12 cellular contexts compared by ENCODE assay signal in genomic region chr21:33940164-33940563, GRCh38. TPM values are rescaled to one million over a fixed set of nuclear protein-coding genes. Genes with fewer than 3 reads are reported as not detected.
DNase-seq lines count a peak whose midpoint lies in the region; ATAC-seq, FAIRE-seq and TF ChIP-seq lines count a peak whose summit lies in the region.
"Had no signal": no experiment of that assay in that cellular context is flagged by ENCODE, and none has a peak within 500 bp of the region (broad histone marks: within the 10 kb centered on the region; RNA-seq: fewer than 3 reads in every experiment).

No MANE protein-coding gene starts in this region.

- no peak overlapping the region for H3K4me3 Mint-ChIP-seq in activated naive CD8-positive, alpha-beta T cell
- H3K4me3 Mint-ChIP-seq: B cell, H9 had no signal

- no peak overlapping the region for H2AFZ ChIP-seq in Karpas-422 (ENCODE audit: low read length)

- no peak for FAIRE-seq in A549 (lab: Jason Lieb, UNC)

- H3K27me3 Mint-ChIP-seq in activated naive CD8-positive, alpha-beta T cell = no peaks in the 10 kb centered on the region
- H3K27me3 Mint-ChIP-seq: B cell had no signal

- H3K4me2 ChIP-seq in A549 (no peak overlapping the region), Karpas-422 (ENCODE audit: low read depth, low read length, poor library complexity, severe bottlenecking) (no peak overlapping the region)

- no peaks in the 10 kb centered on the region for H3K9me3 ChIP-seq in A549
- H3K9me3 ChIP-seq in HEK293 (ENCODE audit: control insufficient read depth, insufficient read depth, low read depth, low read length) = no peaks in the 10 kb centered on the region
- H3K9me3 ChIP-seq in Karpas-422 (ENCODE audit: low read length) = no peaks in the 10 kb centered on the region
- H3K9me3 ChIP-seq in suprapubic skin = no peaks in the 10 kb centered on the region

- no peak for TF ChIP-seq RAD21 in A549 (conservative IDR thresholded peaks at IDR 0.05 in 1 of 2, IDR thresholded peaks at IDR 0.05 in 1 of 2)

- no peaks in the 10 kb centered on the region for H4K20me1 ChIP-seq in Karpas-422 (ENCODE audit: insufficient read depth, low read depth, low read length)

- DNase-seq in A549 (ENCODE audit: low read depth in 1 of 2, low spot score in 1 of 2) (no peak), iris pigment epithelial cell (ENCODE audit: low read depth) (peak; percentile 70), GM13976 (ENCODE audit: low spot score) (no peak), Karpas-422 (no peak), suprapubic skin (ENCODE audit: low spot score in 2 of 2) (no peak), SHP77 (lab: John Stamatoyannopoulos, UW) (no peak)
- DNase-seq: H9, NCI-H1105 had no signal

- H3K4me1 ChIP-seq in A549 (no peaks in the 10 kb centered on the region), HEK293 (ENCODE audit: control insufficient read depth, insufficient read depth, low read length) (no peaks in the 10 kb centered on the region), Karpas-422 (ENCODE audit: low read length) (peaks cover 15% of the 10 kb centered on the region), suprapubic skin (peaks cover 17% of the 10 kb centered on the region)

- no peak overlapping the region for H3K9ac ChIP-seq in Karpas-422 (ENCODE audit: low read length)

- POLR2A ChIA-PET in A549 (lab: Yijun Ruan, JAX) = interaction anchor here (0.6 kb wide), 1 partner anchor 24 kb away, joined by 5 read pairs; no protein-coding TSS in a partner anchor
- POLR2A ChIA-PET in HEK293 (lab: Yijun Ruan, JAX) = interaction anchor here (0.6 kb wide), 1 partner anchor 395 kb away, joined by 5 read pairs; no protein-coding TSS in a partner anchor

- peaks cover 84% of the 10 kb centered on the region for H3K4me1 Mint-ChIP-seq in activated naive CD8-positive, alpha-beta T cell (ENCODE audit: low read depth)

- no peak for ATAC-seq in A549

- H3K36me3 Mint-ChIP-seq in activated naive CD8-positive, alpha-beta T cell = peaks cover 10% of the 10 kb centered on the region

- H3K9me3 Mint-ChIP-seq in activated naive CD8-positive, alpha-beta T cell (ENCODE audit: low read depth) = no peaks in the 10 kb centered on the region

- no peaks in the 10 kb centered on the region for H3K9me2 ChIP-seq in Karpas-422 (replicated peaks; ENCODE audit: insufficient read depth, low read length)

- in situ Hi-C loops in GM13976 (cut with MboI; ENCODE audit: low sequenced_read_pairs, unreplicated experiment) = no loop called here

- CTCF ChIA-PET in A549 (lab: Yijun Ruan, JAX) (interaction anchor here (0.6 to 1.8 kb wide), 4 partner anchors 16 to 427 kb away, joined by 3 to 9 read pairs (median 4); no protein-coding TSS in a partner anchor), HEK293 (lab: Yijun Ruan, JAX) (interaction anchor here (0.7 to 5.5 kb wide), 4 partner anchors 16 to 408 kb away, joined by 3 to 41 read pairs (median 5); no protein-coding TSS in a partner anchor)

- H3K27ac Mint-ChIP-seq in activated naive CD8-positive, alpha-beta T cell = peak overlapping the region; percentile 89
- H3K27ac Mint-ChIP-seq: B cell, H9 had no signal

- TF ChIP-seq CTCF in A549 (IDR thresholded peaks at IDR 0.05) (no peak), HEK293 (tag by site-specific recombination; IDR thresholded peaks at IDR 0.05) (no peak), GM13976 (IDR thresholded peaks at IDR 0.05; ENCODE audit: borderline replicate concordance, control extremely low read depth, extremely low read depth, insufficient read depth, missing control alignments) (no peak), suprapubic skin (IDR thresholded peaks at IDR 0.05) (no peak)

- H3K27ac ChIP-seq in A549 (no peak overlapping the region), HEK293 (ENCODE audit: extremely low read depth, low read depth, low read length) (no peak overlapping the region), Karpas-422 (ENCODE audit: low read length) (no peak overlapping the region), suprapubic skin (no peak overlapping the region)
- H3K27ac ChIP-seq: right atrium auricular region had no signal

- 94% methylated on average over 9 of the region's 9 CpGs for WGBS in A549 (ENCODE audit: missing lambda C conversion rate)
- 91% methylated on average over 9 of the region's 9 CpGs for WGBS in suprapubic skin

- no peak for TF ChIP-seq POLR2A in A549 (IDR thresholded peaks at IDR 0.05; ENCODE audit: low read length)
- no peak for TF ChIP-seq POLR2A in suprapubic skin (IDR thresholded peaks at IDR 0.05)

- H3K36me3 ChIP-seq in HEK293 (ENCODE audit: control insufficient read depth in 2 of 2, insufficient read depth in 1 of 2, low read length in 2 of 2) (peaks cover 0 to 13% of the 10 kb centered on the region in 2 experiments; a peak in 1 of 3 replicates), Karpas-422 (ENCODE audit: insufficient read depth, low read length) (no peaks in the 10 kb centered on the region), suprapubic skin (no peaks in the 10 kb centered on the region)
- H3K36me3 ChIP-seq: right atrium auricular region had no signal

- H3K27me3 ChIP-seq in Karpas-422 (ENCODE audit: low read length) = no peaks in the 10 kb centered on the region
- H3K27me3 ChIP-seq in suprapubic skin = no peaks in the 10 kb centered on the region
- H3K27me3 ChIP-seq: right atrium auricular region had no signal

- no peaks in the 10 kb centered on the region for H3K79me2 ChIP-seq in Karpas-422 (ENCODE audit: low read length)

- no peak overlapping the region for H3K4me3 ChIP-seq in A549
- H3K4me3 ChIP-seq in HEK293 (ENCODE audit: low read depth, low read length) = no peak overlapping the region
- no peak overlapping the region for H3K4me3 ChIP-seq in Karpas-422 (ENCODE audit: low read length)
- H3K4me3 ChIP-seq in suprapubic skin = no peak overlapping the region
- H3K4me3 ChIP-seq: right atrium auricular region had no signal

- TF ChIP-seq EP300 in A549 (IDR thresholded peaks at IDR 0.05) (no peak), suprapubic skin (IDR thresholded peaks at IDR 0.05) (no peak)

TF ChIP-seq in A549, 52 proteins besides CTCF, POLR2A, EP300 and RAD21:
- TF ChIP-seq CEBPB (IDR thresholded peaks at IDR 0.05) (no peak), CHD2 (IDR thresholded peaks at IDR 0.05; ENCODE audit: low read length, partially characterized antibody) (no peak), MAFK (IDR thresholded peaks at IDR 0.05; ENCODE audit: partially characterized antibody) (peak; percentile 86), GATA3 (IDR thresholded peaks at IDR 0.05; ENCODE audit: borderline replicate concordance) (no peak), BHLHE40 (IDR thresholded peaks at IDR 0.05; ENCODE audit: low read depth, low read length) (no peak), HMGXB4 (CRISPR knock-in tag; IDR thresholded peaks at IDR 0.05; ENCODE audit: borderline replicate concordance) (no peak)

TF ChIP-seq in HEK293, 187 proteins besides CTCF, POLR2A, EP300 and RAD21:
- TF ChIP-seq ZNF670 (tag by site-specific recombination; IDR thresholded peaks at IDR 0.05; ENCODE audit: low read depth) (no peak), ZNF26 (tag by site-specific recombination; IDR thresholded peaks at IDR 0.05) (no peak), ZNF664 (tag by site-specific recombination; IDR thresholded peaks at IDR 0.05) (peak; percentile 12; the same call in 1 of the 2 replicates), ZNF792 (tag by site-specific recombination; IDR thresholded peaks at IDR 0.05) (no peak), ZNF366 (tag by site-specific recombination; conservative IDR thresholded peaks at IDR 0.05) (no peak)

RNA-seq across cellular contexts. Expression of gene ATP5PO, which starts 24.6 kb away (rescaled TPM):
- polyA plus RNA-seq in A549 (2011; rRNA removed) = 252 and 266 TPM in 2 replicates
- polyA plus RNA-seq in A549 (2012; cell fraction: cytosol; rRNA removed) = 123 and 140 TPM in 2 replicates
- 39.5 and 61.9 TPM in 2 replicates for polyA plus RNA-seq in A549 (2012; cell fraction: nucleus; rRNA removed)
- polyA plus RNA-seq in A549 (2017; fragmentation: RNase III; extraction: RNeasy Plus Mini Kit Qiagen cat#74134 plus additional on column Dnase treatment) = 143 to 150 TPM (median 143 TPM) in 3 replicates
- polyA minus RNA-seq in A549 (2011; rRNA and poly(A)+ RNA removed) = 38.3 and 40.8 TPM in 2 replicates
- total RNA-seq in Karpas-422 (2014; rRNA removed; shearing (Covaris generic); ENCODE audit: low replicate concordance) = 310 and 335 TPM in 2 replicates
- 100 to 1,000 TPM; 121 to 182 (median 159) TPM for total RNA-seq in suprapubic skin
